Comparison of ENCODE assay signal across 1 cellular context in the genomic region with DNA sequence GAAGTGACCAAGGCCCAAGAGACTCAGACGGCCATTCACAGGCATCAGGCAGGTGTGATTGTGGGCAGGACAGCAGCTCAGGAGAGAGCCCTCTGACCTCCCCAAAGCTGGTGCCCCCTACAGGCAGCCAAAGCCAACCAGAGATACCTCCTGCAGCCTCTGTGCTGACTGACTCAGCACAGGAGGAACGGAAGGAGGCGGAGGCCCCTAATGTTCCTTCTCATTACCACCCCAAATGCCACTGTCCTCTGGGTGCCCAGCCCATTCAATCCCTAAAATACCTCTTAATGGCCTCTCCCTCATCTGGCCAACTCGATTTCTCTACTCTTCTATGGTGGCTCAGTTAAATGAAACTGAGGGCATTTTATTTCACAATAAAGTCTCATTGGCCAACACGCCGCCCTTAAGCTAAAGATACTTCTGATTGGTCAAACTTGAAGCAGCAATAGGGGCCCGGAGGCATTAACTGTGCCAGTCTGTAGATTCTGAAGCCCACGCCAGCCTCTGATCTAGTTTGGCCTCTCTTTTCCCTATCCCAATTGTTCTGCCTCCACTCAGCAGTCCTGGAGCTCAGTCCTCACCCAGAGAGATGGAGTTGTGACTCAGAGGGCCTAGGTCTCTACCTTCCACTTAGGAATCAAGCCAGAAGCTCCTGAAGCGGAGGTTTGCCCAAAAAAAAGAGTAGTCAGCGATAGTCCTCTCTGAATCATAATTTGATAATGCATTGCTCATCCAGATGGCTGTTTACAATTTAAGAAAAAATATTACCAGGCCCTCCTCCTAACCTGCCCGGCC.
A peak's percentile ranks its signal among the peaks of the same experiment; 100 is the strongest.
TF ChIP-seq lines count a peak whose summit lies in the region.

No MANE protein-coding gene starts in this region.

TF ChIP-seq in IMR-90, 13 proteins besides CTCF, POLR2A, EP300 and RAD21 (continued from another document):
- TF ChIP-seq, protein P1, sequence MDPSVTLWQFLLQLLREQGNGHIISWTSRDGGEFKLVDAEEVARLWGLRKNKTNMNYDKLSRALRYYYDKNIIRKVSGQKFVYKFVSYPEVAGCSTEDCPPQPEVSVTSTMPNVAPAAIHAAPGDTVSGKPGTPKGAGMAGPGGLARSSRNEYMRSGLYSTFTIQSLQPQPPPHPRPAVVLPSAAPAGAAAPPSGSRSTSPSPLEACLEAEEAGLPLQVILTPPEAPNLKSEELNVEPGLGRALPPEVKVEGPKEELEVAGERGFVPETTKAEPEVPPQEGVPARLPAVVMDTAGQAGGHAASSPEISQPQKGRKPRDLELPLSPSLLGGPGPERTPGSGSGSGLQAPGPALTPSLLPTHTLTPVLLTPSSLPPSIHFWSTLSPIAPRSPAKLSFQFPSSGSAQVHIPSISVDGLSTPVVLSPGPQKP (IDR thresholded peaks at IDR 0.05; ENCODE audit: borderline replicate concordance, low read depth, low read length) = no peak
- TF ChIP-seq MAFK (IDR thresholded peaks at IDR 0.05; ENCODE audit: low read depth, low read length) (peak; percentile 48), SMC3 (IDR thresholded peaks at IDR 0.05; ENCODE audit: low read depth, low read length) (no peak)
